In the genomic region with DNA sequence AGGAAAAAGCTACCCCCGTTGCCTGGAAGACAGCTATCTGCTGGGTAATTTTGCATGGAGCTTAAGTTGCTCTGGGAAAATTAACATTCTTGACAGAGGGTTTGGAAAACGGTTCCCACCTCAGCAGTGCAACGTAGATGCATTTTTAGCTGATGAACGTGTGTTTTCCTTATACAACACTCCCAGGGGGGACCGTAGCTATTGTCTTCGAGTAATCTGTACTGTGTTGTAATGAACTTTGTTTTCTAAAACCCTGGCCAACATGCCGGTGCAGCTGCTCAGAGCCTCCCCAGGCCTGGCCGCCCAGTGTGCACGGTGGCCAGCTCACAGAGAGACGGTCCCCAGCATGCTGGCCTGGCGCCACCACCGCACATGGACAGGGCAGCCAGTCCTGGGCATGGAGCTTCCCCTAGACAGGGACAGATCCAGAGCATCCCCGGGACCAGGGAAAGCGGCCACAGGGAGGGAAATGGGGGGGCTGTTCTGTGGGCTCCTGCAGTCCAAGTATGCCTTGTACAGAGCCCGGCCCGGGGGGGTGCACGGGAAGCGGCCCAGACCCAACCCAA, we compare ENCODE assay signal across 15 cellular contexts. TPM values are rescaled to one million over a fixed set of nuclear protein-coding genes. Genes with fewer than 3 reads are reported as not detected.
DNase-seq lines count a peak whose midpoint lies in the region; ATAC-seq and TF ChIP-seq lines count a peak whose summit lies in the region.
"Had no signal": no experiment of that assay in that cellular context is flagged by ENCODE, and none has a peak within 500 bp of the region (broad histone marks: within the 10 kb centered on the region; RNA-seq: fewer than 3 reads in every experiment).

No MANE protein-coding gene starts in this region.

- no peak for TF ChIP-seq POLR2A in uterus (IDR thresholded peaks at IDR 0.05)

- in situ Hi-C loops in brain microvascular endothelial cell (cut with HindIII; ENCODE audit: low pct_ligation_motif_present, low sequenced_read_pairs): no loop called here

- H3K9me3 Mint-ChIP-seq in activated CD8-positive, alpha-beta memory T cell treated with anti-CD3 and anti-CD28 coated beads, Interleukin-2, amount 10 ng/mL, durations not matched to agents 7 days and 5 days (ENCODE audit: low read depth): no peaks in the 10 kb centered on the region
- no peaks in the 10 kb centered on the region for H3K9me3 Mint-ChIP-seq in neural progenitor cell
- H3K9me3 Mint-ChIP-seq: activated T-helper 17 cell treated with anti-CD3 and anti-CD28 coated beads, Interleukin-2, amount 50 U/mL, for 72 hours had no signal

- no peak overlapping the region for H3K27ac Mint-ChIP-seq in activated CD8-positive, alpha-beta memory T cell treated with anti-CD3 and anti-CD28 coated beads, Interleukin-2, amount 10 ng/mL, durations not matched to agents 7 days and 5 days
- H3K27ac Mint-ChIP-seq in neural progenitor cell: peak overlapping the region; percentile 95
- H3K27ac Mint-ChIP-seq: activated T-helper 17 cell treated with anti-CD3 and anti-CD28 coated beads, Interleukin-2, amount 50 U/mL, for 72 hours had no signal

- CTCF ChIA-PET in activated CD8-positive, alpha-beta memory T cell treated with anti-CD3 and anti-CD28 coated beads, Interleukin-2, amount 10 ng/mL, durations not matched to agents 7 days and 5 days (lab: Charles Lee): interaction anchor here (1.1 to 3.4 kb wide), 5 partner anchors 13 to 89 kb away, joined by 3 to 23 read pairs (median 5); no protein-coding TSS in a partner anchor

- no peaks in the 10 kb centered on the region for H3K27me3 Mint-ChIP-seq in activated CD8-positive, alpha-beta memory T cell treated with anti-CD3 and anti-CD28 coated beads, Interleukin-2, amount 10 ng/mL, durations not matched to agents 7 days and 5 days
- peaks cover 8% of the 10 kb centered on the region for H3K27me3 Mint-ChIP-seq in neural progenitor cell (ENCODE audit: insufficient read depth, low read depth)

- H3K4me1 ChIP-seq in neural progenitor cell (no peaks in the 10 kb centered on the region), uterus (no peaks in the 10 kb centered on the region)

- H3K9ac ChIP-seq in neural progenitor cell: no peak overlapping the region

- H2AFZ ChIP-seq in neural progenitor cell (replicated peaks): no peak overlapping the region

- no peak overlapping the region for H3K4me2 ChIP-seq in neural progenitor cell
- H3K4me2 ChIP-seq: smooth muscle cell had no signal

- no peaks in the 10 kb centered on the region for H3K27me3 ChIP-seq in neural progenitor cell
- no peaks in the 10 kb centered on the region for H3K27me3 ChIP-seq in uterus
- no peaks in the 10 kb centered on the region for H3K27me3 ChIP-seq in brain microvascular endothelial cell (replicated peaks)
- H3K27me3 ChIP-seq: thyroid gland had no signal

- H3K4me1 Mint-ChIP-seq in activated CD8-positive, alpha-beta memory T cell treated with anti-CD3 and anti-CD28 coated beads, Interleukin-2, amount 10 ng/mL, durations not matched to agents 7 days and 5 days: peaks cover 3% of the 10 kb centered on the region
- H3K4me1 Mint-ChIP-seq in neural progenitor cell: peaks cover 11% of the 10 kb centered on the region

- intact Hi-C loops in uterus (cut with DNase I; ENCODE audit: low total_unique reads): no loop called here

- no peak overlapping the region for H3K27ac ChIP-seq in neural progenitor cell
- H3K27ac ChIP-seq in uterus: peak overlapping the region; percentile 83 to 84
- no peak overlapping the region for H3K27ac ChIP-seq in brain microvascular endothelial cell
- H3K27ac ChIP-seq: thyroid gland had no signal

- no peaks in the 10 kb centered on the region for H3K79me2 ChIP-seq in neural progenitor cell (ENCODE audit: low read depth)

- H3K9me3 ChIP-seq in neural progenitor cell (ENCODE audit: low read depth): no peaks in the 10 kb centered on the region
- no peaks in the 10 kb centered on the region for H3K9me3 ChIP-seq in uterus
- H3K9me3 ChIP-seq: thyroid gland had no signal

- H3K36me3 Mint-ChIP-seq in activated CD8-positive, alpha-beta memory T cell treated with anti-CD3 and anti-CD28 coated beads, Interleukin-2, amount 10 ng/mL, durations not matched to agents 7 days and 5 days: no peaks in the 10 kb centered on the region
- no peaks in the 10 kb centered on the region for H3K36me3 Mint-ChIP-seq in neural progenitor cell

- no peaks in the 10 kb centered on the region for H4K20me1 ChIP-seq in neural progenitor cell (ENCODE audit: low read depth)

- no peaks in the 10 kb centered on the region for H3F3A ChIP-seq in neural progenitor cell (ENCODE audit: low read depth)

- no peak for TF ChIP-seq CTCF in fibroblast of mammary gland (conservative IDR thresholded peaks at IDR 0.05; ENCODE audit: control insufficient read depth, insufficient read depth, low read depth, low read length)
- no peak for TF ChIP-seq CTCF in neural progenitor cell (IDR thresholded peaks at IDR 0.05)
- TF ChIP-seq CTCF in uterus (IDR thresholded peaks at IDR 0.05): no peak
- no peak for TF ChIP-seq CTCF in brain microvascular endothelial cell (IDR thresholded peaks at IDR 0.05; ENCODE audit: low read depth, low read length, missing control alignments)

- H3K36me3 ChIP-seq in neural progenitor cell (no peaks in the 10 kb centered on the region), uterus (no peaks in the 10 kb centered on the region), brain microvascular endothelial cell (replicated peaks) (no peaks in the 10 kb centered on the region)
- H3K36me3 ChIP-seq: thyroid gland had no signal

- no peak overlapping the region for H3K4me3 Mint-ChIP-seq in activated CD8-positive, alpha-beta memory T cell treated with anti-CD3 and anti-CD28 coated beads, Interleukin-2, amount 10 ng/mL, durations not matched to agents 7 days and 5 days
- no peak overlapping the region for H3K4me3 Mint-ChIP-seq in neural progenitor cell
- H3K4me3 Mint-ChIP-seq: activated T-helper 17 cell treated with anti-CD3 and anti-CD28 coated beads, Interleukin-2, amount 50 U/mL, for 72 hours had no signal

- DNase-seq in activated CD8-positive, alpha-beta memory T cell treated with anti-CD3 and anti-CD28 coated beads, Interleukin-2, amount 10 ng/mL, durations not matched to agents 7 days and 5 days: peak; percentile 37
- no peak for DNase-seq in activated CD8-positive, alpha-beta memory T cell treated with anti-CD3 and anti-CD28 coated beads for 24 hours
- DNase-seq in fibroblast of mammary gland (ENCODE audit: low read depth) (peak; percentile 78), neural progenitor cell (ENCODE audit: low spot score) (peak; percentile 9), uterus (peak; percentile 64 to 73), brain microvascular endothelial cell (no peak)
- DNase-seq: DMS 273 treated with DMSO at 0.1 percent for 48 hours, NCI-H2081, thyroid gland had no signal

- ATAC-seq in activated CD8-positive, alpha-beta memory T cell treated with anti-CD3 and anti-CD28 coated beads, Interleukin-2, amount 10 ng/mL, durations not matched to agents 7 days and 5 days: no peak
- ATAC-seq in HG02642 (IDR thresholded peaks at IDR 0.05; ENCODE audit: poor library complexity, unreplicated experiment) (no peak), GM18858 (IDR thresholded peaks at IDR 0.05; ENCODE audit: unreplicated experiment) (no peak)
- ATAC-seq: activated T-helper 17 cell treated with anti-CD3 and anti-CD28 coated beads, Interleukin-2, amount 50 U/mL, for 72 hours had no signal

- H3K4me3 ChIP-seq in fibroblast of mammary gland (ENCODE audit: control insufficient read depth, low read depth, low read length): no peak overlapping the region
- H3K4me3 ChIP-seq in neural progenitor cell: no peak overlapping the region
- no peak overlapping the region for H3K4me3 ChIP-seq in uterus
- H3K4me3 ChIP-seq in brain microvascular endothelial cell (ENCODE audit: low read depth, low read length): no peak overlapping the region
- H3K4me3 ChIP-seq: smooth muscle cell, thyroid gland had no signal

RNA-seq across cellular contexts. Expression of a gene that starts 2.2 kb away (rescaled TPM):
- 1 to 10 TPM; 1.1 to 7.6 TPM for total RNA-seq in activated CD8-positive, alpha-beta memory T cell treated with anti-CD3 and anti-CD28 coated beads, Interleukin-2, amount 10 ng/mL, durations not matched to agents 7 days and 5 days
- 0.40 and 0.92 TPM in 2 replicates for total RNA-seq in neural progenitor cell (ENCODE audit: low replicate concordance)
- total RNA-seq in uterus: 10 to 100 TPM in 2 of 4 donors, 1 to 10 TPM in 1, not detected in 1; 3.2 to 60.6 (median 29.3) TPM
- total RNA-seq: astrocyte, H1 had no signal

RNA-seq across cellular contexts. Expression of a gene that starts 25.5 kb away (rescaled TPM):
- 100 to 1,000 TPM; 109 to 114 TPM for total RNA-seq in activated CD8-positive, alpha-beta memory T cell treated with anti-CD3 and anti-CD28 coated beads, Interleukin-2, amount 10 ng/mL, durations not matched to agents 7 days and 5 days
- total RNA-seq in neural progenitor cell (ENCODE audit: low replicate concordance): 43.2 and 82.1 TPM in 2 replicates
- 100 to 1,000 TPM in 2 of 4 donors, 10 to 100 TPM in 2; 36.7 to 196 (median 101) TPM for total RNA-seq in uterus

RNA-seq across cellular contexts. Expression of a gene that starts 30.0 kb away (rescaled TPM):
- not detected for total RNA-seq in activated CD8-positive, alpha-beta memory T cell treated with anti-CD3 and anti-CD28 coated beads, Interleukin-2, amount 10 ng/mL, durations not matched to agents 7 days and 5 days
- not detected in 2 replicates for total RNA-seq in neural progenitor cell (ENCODE audit: low replicate concordance)
- total RNA-seq in uterus: not detected
- total RNA-seq: astrocyte, H1, smooth muscle cell, thyroid gland had no signal

Comparison
In these comparisons a context has a peak if more than half of its experiments do, and no peak if none do; other contexts are left out.
1. DNase-seq: peak in activated CD8-positive, alpha-beta memory T cell treated with anti-CD3 and anti-CD28 coated beads, Interleukin-2, amount 10 ng/mL, durations not matched to agents 7 days and 5 days (single experiment), fibroblast of mammary gland (single experiment), neural progenitor cell (single experiment) and uterus (2 of 2); none in activated CD8-positive, alpha-beta memory T cell treated with anti-CD3 and anti-CD28 coated beads for 24 hours (single experiment) and brain microvascular endothelial cell (single experiment).
2. H3K27ac ChIP-seq: peak in uterus (2 of 2); none in neural progenitor cell (single experiment) and brain microvascular endothelial cell (single experiment).